ENCODE assay signal across 7 cellular contexts in genomic region chr6:30721198-30722024, GRCh38. TPM values are rescaled to one million over a fixed set of nuclear protein-coding genes. Genes with fewer than 3 reads are reported as not detected.
A peak's percentile ranks its signal among the peaks of the same experiment; 100 is the strongest.
DNase-seq lines count a peak whose midpoint lies in the region; FAIRE-seq and TF ChIP-seq lines count a peak whose summit lies in the region.

No MANE protein-coding gene starts in this region.

- H3K36me3 ChIP-seq in OCI-LY3 (replicated peaks; ENCODE audit: low read depth, low read length), result peaks cover 32% of the 10 kb centered on the region

- DNase-seq in GM18507 (ENCODE audit: extremely low spot score, insufficient read length, low read depth) (peak; percentile 67), HuH-7.5 (ENCODE audit: low spot score) (peak; percentile 50), activated T-cell treated with anti-CD3 and anti-CD28 coated beads for 1 hour (ENCODE audit: low read depth) (peak; percentile 98), epidermal melanocyte (ENCODE audit: insufficient read length, low spot score) (peak; percentile 69)
- peak; percentile 93 to 95 for DNase-seq in stimulated activated CD8-positive, alpha-beta memory T cell treated with anti-CD3 and anti-CD28 coated beads, Interleukin-2, amount 100 ng/mL, for 1 hour (ENCODE audit: low read depth in 2 of 2)

- H3K79me2 ChIP-seq in OCI-LY3 (ENCODE audit: low read length), result peaks cover 78% of the 10 kb centered on the region

- peak overlapping the region; percentile 99 for H3K4me3 ChIP-seq in OCI-LY3 (ENCODE audit: low read length)
- H3K4me3 ChIP-seq in mononuclear cell (ENCODE audit: low read length), result peak overlapping the region; percentile 100

- peak; percentile 71 for FAIRE-seq in GM18507 (lab: Jason Lieb, UNC)

- peaks cover 48% of the 10 kb centered on the region for H4K20me1 ChIP-seq in OCI-LY3 (ENCODE audit: insufficient read depth, low read length)

- no peak for TF ChIP-seq CTCF in OCI-LY3 (IDR thresholded peaks at IDR 0.05; ENCODE audit: low read depth, low read length)

- H3K27ac ChIP-seq in OCI-LY3 (ENCODE audit: low read length), result peak overlapping the region; percentile 98

- no peaks in the 10 kb centered on the region for H3K9me3 ChIP-seq in OCI-LY3 (ENCODE audit: insufficient read depth, low read length)
- H3K9me3 ChIP-seq in mononuclear cell (ENCODE audit: low read depth, low read length), result no peaks in the 10 kb centered on the region

- H3K27me3 ChIP-seq in OCI-LY3 (ENCODE audit: low read depth, low read length) (no peaks in the 10 kb centered on the region), mononuclear cell (ENCODE audit: insufficient read depth, low read length) (no peaks in the 10 kb centered on the region)

- peaks cover 21% of the 10 kb centered on the region for H3K4me1 ChIP-seq in OCI-LY3 (ENCODE audit: low read length)
- H3K4me1 ChIP-seq in mononuclear cell (ENCODE audit: insufficient read depth, low read length), result peaks cover 73% of the 10 kb centered on the region

- peak overlapping the region; percentile 100 for H3K9ac ChIP-seq in OCI-LY3 (ENCODE audit: low read length)

- H2AFZ ChIP-seq in OCI-LY3 (ENCODE audit: low read depth, low read length), result no peak overlapping the region

- peak overlapping the region; percentile 88 for H3K4me2 ChIP-seq in OCI-LY3 (ENCODE audit: low read length)

RNA-seq across cellular contexts. Expression of gene TUBB, which starts 1.3 kb away (rescaled TPM):
- 99.5 TPM for total RNA-seq in mononuclear cell

RNA-seq across cellular contexts. Expression of gene MDC1, which starts 4.3 kb away (rescaled TPM):
- 6.4 TPM for total RNA-seq in mononuclear cell

RNA-seq across cellular contexts. Expression of gene FLOT1, which starts 21.1 kb away (rescaled TPM):
- 68.1 TPM for total RNA-seq in mononuclear cell

RNA-seq across cellular contexts. Expression of gene IER3, which starts 22.9 kb away (rescaled TPM):
- total RNA-seq in mononuclear cell, result 546 TPM

RNA-seq across cellular contexts. Expression of gene NRM, which starts 30.6 kb away (rescaled TPM):
- 4.5 TPM for total RNA-seq in mononuclear cell

Comparison
In these comparisons a context has a peak if more than half of its experiments do, and no peak if none do; other contexts are left out.
1. Peak in every context shown above with its lines: DNase-seq, H3K4me3 ChIP-seq and H3K27ac ChIP-seq.